In genomic region chr2:197145471-197146056, GRCh38 we compare ENCODE assay signal across 10 cellular contexts.
DNase-seq lines count a peak whose midpoint lies in the region; ATAC-seq and TF ChIP-seq lines count a peak whose summit lies in the region.
"Had no signal": no experiment of that assay in that cellular context is flagged by ENCODE, and none has a peak within 500 bp of the region (broad histone marks: within the 10 kb centered on the region; RNA-seq: fewer than 3 reads in every experiment).

No MANE protein-coding gene starts in this region.

- H3K36me3 Mint-ChIP-seq in CD8-positive, alpha-beta memory T cell, result peaks cover 0 to 42% (median 2%) of the 10 kb centered on the region in 3 donors
- peaks cover 6 to 8% (median 7%) of the 10 kb centered on the region in 3 donors for H3K36me3 Mint-ChIP-seq in immature natural killer cell
- H3K36me3 Mint-ChIP-seq in Calu3 (ENCODE audit: insufficient read depth, unreplicated experiment), result no peaks in the 10 kb centered on the region
- H3K36me3 Mint-ChIP-seq: brain had no signal

- POLR2A ChIA-PET in CD8-positive, alpha-beta memory T cell (lab: Charles Lee), result interaction anchor here (0.5 to 0.6 kb wide), 4 partner anchors 53 to 346 kb away, joined by 3 to 4 read pairs (median 3); partner anchors contain the start of gene GTF3C3
- POLR2A ChIA-PET in OCI-LY7 (lab: Charles Lee), result interaction anchor here (0.6 to 3.2 kb wide), 13 partner anchors 10 to 163 kb away, joined by 3 to 45 read pairs (median 3); no protein-coding TSS in a partner anchor

- peaks cover 46% of the 10 kb centered on the region; the same call in 1 of the 2 replicates for H3K79me2 ChIP-seq in OCI-LY7 (ENCODE audit: insufficient read depth, low read depth, low read length)

- peak overlapping the region in 7 of 8 donors; percentile 48 to 91 (median 90) for H3K27ac Mint-ChIP-seq in CD8-positive, alpha-beta memory T cell
- H3K27ac Mint-ChIP-seq in immature natural killer cell (peak overlapping the region; percentile 83 to 93 (median 91)), Calu3 (ENCODE audit: unreplicated experiment) (no peak overlapping the region)

- no peaks in the 10 kb centered on the region for H3K9me3 Mint-ChIP-seq in CD8-positive, alpha-beta memory T cell
- H3K9me3 Mint-ChIP-seq in immature natural killer cell (no peaks in the 10 kb centered on the region), Calu3 (ENCODE audit: low read depth, unreplicated experiment) (no peaks in the 10 kb centered on the region)

- TF ChIP-seq CTCF in OCI-LY7 (conservative IDR thresholded peaks at IDR 0.05; ENCODE audit: low read length), result no peak
- TF ChIP-seq CTCF in BE2C (IDR thresholded peaks at IDR 0.05; ENCODE audit: low read depth, low read length), result no peak
- TF ChIP-seq CTCF in Calu3 (IDR thresholded peaks at IDR 0.05; ENCODE audit: unreplicated experiment), result no peak

- H4K20me1 ChIP-seq in OCI-LY7 (ENCODE audit: insufficient read depth, low read length), result no peaks in the 10 kb centered on the region

- H3K27ac ChIP-seq in CD8-positive, alpha-beta memory T cell (ENCODE audit: low read depth, low read length), result no peak overlapping the region
- H3K27ac ChIP-seq in OCI-LY7 (ENCODE audit: low read depth, low read length, poor library complexity, severe bottlenecking), result peak overlapping the region; percentile 100

- no peaks in the 10 kb centered on the region for H3K27me3 ChIP-seq in CD8-positive, alpha-beta memory T cell (ENCODE audit: insufficient read depth, low read length, poor library complexity, severe bottlenecking)
- no peaks in the 10 kb centered on the region for H3K27me3 ChIP-seq in BE2C

- intact Hi-C loops in OCI-LY7 (cut with micrococcal nuclease; ENCODE audit: unreplicated experiment) (loop anchor here (2.0 kb wide), 1 partner anchor 15 kb away; no protein-coding TSS in a partner anchor), Calu3 (cut with micrococcal nuclease; ENCODE audit: unreplicated experiment) (no loop called here)

- H3K4me3 Mint-ChIP-seq in CD8-positive, alpha-beta memory T cell, result peak overlapping the region in 4 of 7 donors; percentile 6 to 65 (median 32)
- H3K4me3 Mint-ChIP-seq in immature natural killer cell, result peak overlapping the region in 4 of 5 donors; percentile 11 to 42 (median 26)
- H3K4me3 Mint-ChIP-seq in Calu3 (ENCODE audit: low read depth, unreplicated experiment), result no peak overlapping the region
- H3K4me3 Mint-ChIP-seq: brain had no signal

- H3K9me3 ChIP-seq in CD8-positive, alpha-beta memory T cell (ENCODE audit: low read length), result no peaks in the 10 kb centered on the region
- H3K9me3 ChIP-seq in OCI-LY7 (ENCODE audit: low read length) (no peaks in the 10 kb centered on the region), BE2C (no peaks in the 10 kb centered on the region)
- H3K9me3 ChIP-seq: HAP-1 had no signal

- H3K27me3 Mint-ChIP-seq in CD8-positive, alpha-beta memory T cell, result no peaks in the 10 kb centered on the region
- H3K27me3 Mint-ChIP-seq in immature natural killer cell (ENCODE audit: low read depth in 3 of 3) (peaks cover 0 to 3% (median 1%) of the 10 kb centered on the region in 3 donors), Calu3 (ENCODE audit: unreplicated experiment) (no peaks in the 10 kb centered on the region)

- peaks cover 72 to 88% (median 85%) of the 10 kb centered on the region in 3 donors for H3K4me1 Mint-ChIP-seq in CD8-positive, alpha-beta memory T cell
- H3K4me1 Mint-ChIP-seq in immature natural killer cell (peaks cover 78 to 93% of the 10 kb centered on the region in 2 donors), Calu3 (ENCODE audit: low read depth, unreplicated experiment) (peaks cover 11% of the 10 kb centered on the region)

- no peaks in the 10 kb centered on the region for H3K9me2 ChIP-seq in OCI-LY7 (ENCODE audit: insufficient read depth, low read length)

- H2AFZ ChIP-seq in OCI-LY7 (ENCODE audit: low read length), result peak overlapping the region; percentile 20; the same call in 1 of the 2 replicates

- no peak overlapping the region for H3K4me3 ChIP-seq in CD8-positive, alpha-beta memory T cell (ENCODE audit: low read length)
- H3K4me3 ChIP-seq in OCI-LY7 (ENCODE audit: low read depth, low read length, poor library complexity, severe bottlenecking), result peak overlapping the region; percentile 37
- H3K4me3 ChIP-seq in BE2C (ENCODE audit: low read depth, low read length), result no peak overlapping the region
- H3K4me3 ChIP-seq: HAP-1 had no signal

- CTCF ChIA-PET in CD8-positive, alpha-beta memory T cell (lab: Charles Lee), result interaction anchor here (0.8 to 1.6 kb wide), 4 partner anchors 22 to 32 kb away, joined by 3 to 9 read pairs (median 4); no protein-coding TSS in a partner anchor
- CTCF ChIA-PET in OCI-LY7 (lab: Charles Lee; ENCODE audit: unreplicated experiment) (interaction anchor here (0.5 to 1.0 kb wide), 4 partner anchors 11 to 100 kb away, joined by 3 to 4 read pairs (median 3); no protein-coding TSS in a partner anchor), Calu3 (lab: Charles Lee) (interaction anchor here (0.6 to 1.1 kb wide), 2 partner anchors 9 to 314 kb away, joined by 3 to 4 read pairs; no protein-coding TSS in a partner anchor)

- BruUV-seq in OCI-LY7 (replicated peaks; lab: Mats Ljungman, UMichigan) (TSS peak; percentile 27), Calu3 (replicated peaks; lab: Mats Ljungman, UMichigan) (no TSS peak)

- ATAC-seq in GM19035 (IDR thresholded peaks at IDR 0.05; ENCODE audit: unreplicated experiment) (peak; percentile 86), HG03135 (IDR thresholded peaks at IDR 0.05; ENCODE audit: unreplicated experiment) (peak; percentile 97), SK-N-SH treated with all-trans-retinoic acid at 6 μM for 48 hours (no peak)

- H3K4me1 ChIP-seq in CD8-positive, alpha-beta memory T cell (ENCODE audit: insufficient read depth, low read length), result peaks cover 80% of the 10 kb centered on the region
- H3K4me1 ChIP-seq in OCI-LY7 (ENCODE audit: insufficient read depth, low read length, poor library complexity, severe bottlenecking) (peaks cover 93% of the 10 kb centered on the region), BE2C (peaks cover 18% of the 10 kb centered on the region)
- H3K4me1 ChIP-seq: HAP-1 had no signal

- H3K4me2 ChIP-seq in OCI-LY7 (ENCODE audit: low read length), result peak overlapping the region; percentile 70

- no peaks in the 10 kb centered on the region for H3K36me3 ChIP-seq in CD8-positive, alpha-beta memory T cell (ENCODE audit: insufficient read depth, low read length)
- 0 out of 2 replicates have a peak, but pooled peaks cover 10% of the 10 kb centered on the region for H3K36me3 ChIP-seq in OCI-LY7 (ENCODE audit: insufficient read depth, low read length)
- H3K36me3 ChIP-seq in BE2C, result no peaks in the 10 kb centered on the region
- H3K36me3 ChIP-seq: HAP-1 had no signal

- DNase-seq in CD8-positive, alpha-beta memory T cell, result peak in 2 of 5 donors; percentile 37 to 66
- DNase-seq in OCI-LY7 (ENCODE audit: low spot score) (peak; percentile 94), immature natural killer cell (peak in 1 of 3 donors; percentile 12), BE2C (no peak), Calu3 (no peak)

TF ChIP-seq in SK-N-SH treated with all-trans-retinoic acid at 6 μM for 48 hours, 23 proteins besides CTCF, POLR2A, EP300 and RAD21 (continues in another document):
- TF ChIP-seq ZFP30 (CRISPR knock-in tag; IDR thresholded peaks at IDR 0.05) (no peak), ZNF70 (CRISPR knock-in tag; IDR thresholded peaks at IDR 0.05) (no peak), CREB5 (CRISPR knock-in tag; IDR thresholded peaks at IDR 0.05; ENCODE audit: low read depth) (no peak), ZNF565 (CRISPR knock-in tag; conservative IDR thresholded peaks at IDR 0.05; ENCODE audit: low read depth) (no peak), TSHZ2 (CRISPR knock-in tag; IDR thresholded peaks at IDR 0.05) (no peak), OSR1 (CRISPR knock-in tag; IDR thresholded peaks at IDR 0.05) (no peak), ESRRG (CRISPR knock-in tag; IDR thresholded peaks at IDR 0.05) (no peak)
